10 cellular contexts compared by ENCODE assay signal in the genomic region with DNA sequence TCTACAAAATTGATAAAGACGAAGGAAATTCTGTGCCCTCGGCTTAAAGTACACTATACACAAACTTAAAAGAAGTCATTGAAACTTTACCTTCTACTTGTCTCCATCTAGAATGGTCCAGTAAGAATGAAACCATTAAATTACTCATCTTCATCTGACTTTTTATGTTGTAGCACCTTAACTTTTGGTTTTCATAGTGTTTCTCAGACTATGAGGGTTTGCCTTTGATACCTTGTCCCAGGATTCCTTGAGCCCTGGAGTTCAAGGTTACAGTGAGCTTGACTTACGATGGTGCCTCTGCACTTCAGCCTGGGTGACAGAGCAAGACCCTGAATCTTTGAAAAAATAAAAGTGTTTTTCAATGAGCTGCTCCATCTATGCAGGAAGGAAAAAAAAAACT.
DNase-seq lines count a peak whose midpoint lies in the region; ATAC-seq and FAIRE-seq lines count a peak whose summit lies in the region.
"Had no signal": no experiment of that assay in that cellular context is flagged by ENCODE, and none has a peak within 500 bp of the region (broad histone marks: within the 10 kb centered on the region; RNA-seq: fewer than 3 reads in every experiment).

No MANE protein-coding gene starts in this region.

- DNase-seq in activated naive CD8-positive, alpha-beta T cell treated with anti-CD3 and anti-CD28 coated beads, Interleukin-2, amount 50 U/mL, for 24 hours = no peak
- DNase-seq in HuH-7 (ENCODE audit: low spot score) (no peak), RCC 7860 (ENCODE audit: low spot score) (no peak), islet precursor cell (no peak), Kasumi-1 (lab: John Stamatoyannopoulos, UW) (no peak)
- DNase-seq: heart left ventricle, NCI-H446 had no signal

- H3K27ac Mint-ChIP-seq in activated naive CD8-positive, alpha-beta T cell treated with anti-CD3 and anti-CD28 coated beads, Interleukin-2, amount 50 U/mL, for 24 hours = peak overlapping the region; percentile 96

- H3K4me1 Mint-ChIP-seq in activated naive CD8-positive, alpha-beta T cell treated with anti-CD3 and anti-CD28 coated beads, Interleukin-2, amount 50 U/mL, for 24 hours = peaks cover 71% of the 10 kb centered on the region

- no peaks in the 10 kb centered on the region for H3K27me3 Mint-ChIP-seq in activated naive CD8-positive, alpha-beta T cell treated with anti-CD3 and anti-CD28 coated beads, Interleukin-2, amount 50 U/mL, for 24 hours

- H3K9me3 Mint-ChIP-seq in activated naive CD8-positive, alpha-beta T cell treated with anti-CD3 and anti-CD28 coated beads, Interleukin-2, amount 50 U/mL, for 24 hours = peaks cover 8% of the 10 kb centered on the region

- H3K4me3 Mint-ChIP-seq in activated naive CD8-positive, alpha-beta T cell treated with anti-CD3 and anti-CD28 coated beads, Interleukin-2, amount 50 U/mL, for 24 hours = no peak overlapping the region

- H3K36me3 Mint-ChIP-seq in activated naive CD8-positive, alpha-beta T cell treated with anti-CD3 and anti-CD28 coated beads, Interleukin-2, amount 50 U/mL, for 24 hours (ENCODE audit: low read depth) = peaks cover 81% of the 10 kb centered on the region

- FAIRE-seq in RCC 7860 (lab: Jason Lieb, UNC) = no peak

- peak; percentile 94 for ATAC-seq in GM18517 (IDR thresholded peaks at IDR 0.05; ENCODE audit: unreplicated experiment)
- ATAC-seq in GM21367 (IDR thresholded peaks at IDR 0.05; ENCODE audit: unreplicated experiment) = peak; percentile 85
- peak; percentile 81 for ATAC-seq in HG03108 (IDR thresholded peaks at IDR 0.05; ENCODE audit: unreplicated experiment)
- ATAC-seq in activated naive CD8-positive, alpha-beta T cell treated with anti-CD3 and anti-CD28 coated beads, Interleukin-2, amount 50 U/mL, for 24 hours = peak; percentile 81
- ATAC-seq: heart left ventricle had no signal
